ENCODE assay signal across 12 cellular contexts in the genomic region with DNA sequence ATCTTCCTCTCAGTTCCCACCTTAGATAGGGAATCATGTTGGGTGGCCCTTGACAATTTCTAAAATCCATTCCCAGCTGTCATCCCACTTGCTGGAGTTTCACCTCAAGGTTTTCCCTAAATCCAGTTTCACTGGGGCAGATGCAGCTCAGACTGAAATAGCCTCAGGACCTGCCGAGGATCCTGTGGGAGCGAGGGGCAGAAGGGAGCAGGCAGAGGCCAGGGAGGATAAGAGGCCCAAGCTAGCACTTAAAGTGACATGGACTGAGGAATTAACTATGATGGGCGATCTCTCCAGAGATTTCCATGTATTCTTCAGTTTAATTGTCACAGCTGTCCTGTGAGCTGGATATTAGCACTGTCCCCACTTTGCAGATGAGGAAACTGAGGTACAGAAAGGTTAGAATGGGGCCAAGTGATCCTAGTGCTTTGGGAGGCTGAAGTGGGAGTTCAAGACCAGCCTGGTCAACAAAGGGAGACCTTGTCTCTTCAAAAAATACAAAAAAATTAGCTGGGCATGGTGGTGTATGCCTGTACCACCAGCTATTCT. TPM values are rescaled to one million over a fixed set of nuclear protein-coding genes. Genes with fewer than 3 reads are reported as not detected.
DNase-seq lines count a peak whose midpoint lies in the region; ATAC-seq, FAIRE-seq and TF ChIP-seq lines count a peak whose summit lies in the region.
"Had no signal": no experiment of that assay in that cellular context is flagged by ENCODE, and none has a peak within 500 bp of the region (broad histone marks: within the 10 kb centered on the region; RNA-seq: fewer than 3 reads in every experiment).

No MANE protein-coding gene starts in this region.

- peak overlapping the region; percentile 95 to 99 (median 98) for H3K27ac ChIP-seq in esophagus squamous epithelium
- H3K27ac ChIP-seq in sigmoid colon, result peak overlapping the region; percentile 93 to 97 (median 94)
- H3K27ac ChIP-seq: spleen had no signal

- no peaks in the 10 kb centered on the region for H3K9me3 ChIP-seq in T-helper 17 cell (ENCODE audit: control insufficient read depth, low read length, poor library complexity, severe bottlenecking)
- H3K9me3 ChIP-seq in esophagus squamous epithelium, result no peaks in the 10 kb centered on the region
- no peaks in the 10 kb centered on the region for H3K9me3 ChIP-seq in sigmoid colon
- H3K9me3 ChIP-seq: spleen had no signal

- no peak for ATAC-seq in T-helper 17 cell
- ATAC-seq in HG02852 (IDR thresholded peaks at IDR 0.05; ENCODE audit: unreplicated experiment), result no peak

- H3K36me3 ChIP-seq in esophagus squamous epithelium, result peaks cover 0 to 4% (median 0%) of the 10 kb centered on the region in 3 donors
- H3K36me3 ChIP-seq in sigmoid colon, result no peaks in the 10 kb centered on the region
- H3K36me3 ChIP-seq: spleen had no signal

- H3K4me3 Mint-ChIP-seq in Calu3 (ENCODE audit: low read depth, unreplicated experiment), result peak overlapping the region; percentile 82
- peak overlapping the region; percentile 81 for H3K4me3 Mint-ChIP-seq in T-helper 17 cell

- TF ChIP-seq POLR2A in esophagus squamous epithelium (IDR thresholded peaks at IDR 0.05) (no peak), sigmoid colon (IDR thresholded peaks at IDR 0.05) (no peak), GM12891 (IDR thresholded peaks at IDR 0.05; ENCODE audit: low read depth, low read length) (no peak)

- FAIRE-seq in GM12891 (lab: Jason Lieb, UNC), result no peak
- FAIRE-seq: GM19239 had no signal

- H3K27me3 ChIP-seq in esophagus squamous epithelium, result no peaks in the 10 kb centered on the region
- no peaks in the 10 kb centered on the region for H3K27me3 ChIP-seq in sigmoid colon

- CTCF ChIA-PET in Calu3 (lab: Charles Lee), result no interaction called here

- TF ChIP-seq EP300 in sigmoid colon (IDR thresholded peaks at IDR 0.05), result no peak

- H3K4me3 ChIP-seq in esophagus squamous epithelium (peak overlapping the region; percentile 70 to 91 (median 85)), sigmoid colon (peak overlapping the region; percentile 75 to 89 (median 84))

- H3K36me3 Mint-ChIP-seq in Calu3 (ENCODE audit: insufficient read depth, unreplicated experiment) (peaks cover 26% of the 10 kb centered on the region), T-helper 17 cell (ENCODE audit: low read depth) (peaks cover 3% of the 10 kb centered on the region)
- H3K36me3 Mint-ChIP-seq: mesothelial cell of epicardium had no signal

- DNase-seq in Calu3 (no peak), T-helper 17 cell (no peak), esophagus squamous epithelium (lab: John Stamatoyannopoulos, UW) (no peak), sigmoid colon (no peak), NCI-H2196 (lab: John Stamatoyannopoulos, UW; ENCODE audit: unreplicated experiment) (no peak), NCI-H2196 treated with DMSO at 0.1 percent for 48 hours (lab: John Stamatoyannopoulos, UW; ENCODE audit: unreplicated experiment) (no peak), GM12891 (ENCODE audit: insufficient read length, low spot score) (no peak)
- DNase-seq: NCI-H2029 treated with DMSO at 0.1 percent for 48 hours, spleen had no signal

- no peaks in the 10 kb centered on the region for H3K9me3 Mint-ChIP-seq in Calu3 (ENCODE audit: low read depth, unreplicated experiment)
- H3K9me3 Mint-ChIP-seq: mesothelial cell of epicardium had no signal

- peaks cover 35% of the 10 kb centered on the region for H3K4me1 Mint-ChIP-seq in Calu3 (ENCODE audit: low read depth, unreplicated experiment)
- H3K4me1 Mint-ChIP-seq in T-helper 17 cell, result peaks cover 34% of the 10 kb centered on the region

- BruUV-seq in Calu3 (replicated peaks; lab: Mats Ljungman, UMichigan), result no TSS peak

- H3K27me3 Mint-ChIP-seq in Calu3 (ENCODE audit: unreplicated experiment) (no peaks in the 10 kb centered on the region), T-helper 17 cell (no peaks in the 10 kb centered on the region)

- 38 to 69% methylated on average over 2 of the region's 3 CpGs for WGBS in esophagus squamous epithelium, 2 donors
- 30 to 72% methylated on average over 3 of the region's 3 CpGs for WGBS in sigmoid colon, 2 donors

- TF ChIP-seq CTCF in Calu3 (IDR thresholded peaks at IDR 0.05; ENCODE audit: unreplicated experiment), result no peak
- no peak for TF ChIP-seq CTCF in esophagus squamous epithelium (IDR thresholded peaks at IDR 0.05)
- TF ChIP-seq CTCF in sigmoid colon (IDR thresholded peaks at IDR 0.05), result no peak

- H3K27ac Mint-ChIP-seq in Calu3 (ENCODE audit: unreplicated experiment) (peak overlapping the region; percentile 44), T-helper 17 cell (peak overlapping the region; percentile 89)
- H3K27ac Mint-ChIP-seq: mesothelial cell of epicardium had no signal

- intact Hi-C loops in Calu3 (cut with micrococcal nuclease; ENCODE audit: unreplicated experiment), result loop anchor here (5.0 kb wide), 1 partner anchor 160 kb away; a partner anchor contains a TSS
- intact Hi-C loops in esophagus squamous epithelium (cut with DNase I), result no loop called here
- intact Hi-C loops in sigmoid colon (cut with DNase I), result loop anchor here (5.0 kb wide), 1 partner anchor 395 kb away; a partner anchor contains a TSS

- H3K4me1 ChIP-seq in esophagus squamous epithelium, result peaks cover 58 to 90% (median 67%) of the 10 kb centered on the region in 3 donors
- peaks cover 0 to 74% (median 58%) of the 10 kb centered on the region in 4 donors for H3K4me1 ChIP-seq in sigmoid colon

TF ChIP-seq in GM12891, 5 proteins besides CTCF, POLR2A, EP300 and RAD21:
- no peak for TF ChIP-seq PAX5 (IDR thresholded peaks at IDR 0.05; ENCODE audit: insufficient read depth, low read length, severe bottlenecking)
- no peak for TF ChIP-seq SPI1 (IDR thresholded peaks at IDR 0.05; ENCODE audit: low read depth, low read length)

RNA-seq across cellular contexts. Expression of a gene that starts 2.7 kb away (rescaled TPM):
- total RNA-seq in Calu3 (2022) (100 and 112 TPM in 2 replicates), T-helper 17 cell (10 to 100 TPM; 32.0 to 32.3 TPM), esophagus squamous epithelium (100 to 1,000 TPM in 2 of 4 donors, 10 to 100 TPM in 2; 67.8 to 170 (median 95.1) TPM), sigmoid colon (100 to 1,000 TPM in 2 of 4 donors, 10 to 100 TPM in 2; 64.1 to 128 (median 87.6) TPM)
- polyA plus RNA-seq in sigmoid colon, result 100 to 1,000 TPM; 245 to 394 (median 260) TPM
- 1.3 TPM for polyA plus RNA-seq in GM12891 (2012; ENCODE audit: low read depth, missing spikeins)

RNA-seq across cellular contexts. Expression of a gene that starts 17.8 kb away (rescaled TPM):
- total RNA-seq in Calu3 (2022) (not detected in 2 replicates), T-helper 17 cell (under 1 TPM; 0.16 to 0.17 TPM), esophagus squamous epithelium (not detected), sigmoid colon (not detected)
- under 1 TPM in 1 of 3 donors, not detected in 2; 0.15 TPM for polyA plus RNA-seq in sigmoid colon
- polyA plus RNA-seq in GM12891 (2012; ENCODE audit: low read depth, missing spikeins), result 0.32 TPM
